Comparison of ENCODE assay signal across 8 cellular contexts in genomic region chr3:70820397-70820796, GRCh38.
"Had no signal": no experiment of that assay in that cellular context is flagged by ENCODE, and none has a peak within 500 bp of the region (broad histone marks: within the 10 kb centered on the region; RNA-seq: fewer than 3 reads in every experiment).

No MANE protein-coding gene starts in this region.

- H2AFZ ChIP-seq: GM23248 had no signal

- H3K4me3 ChIP-seq: GM23248, K562 had no signal

- H3K27ac ChIP-seq: GM23248, HL-60 had no signal

- ATAC-seq: K562 had no signal

- DNase-seq: GM23248, GOT3, H9, HCEC 1CT, IMR-90, KG1 had no signal
